In genomic region chr4:189838821-189839497, GRCh38 we compare ENCODE assay signal across 17 cellular contexts.
DNase-seq lines count a peak whose midpoint lies in the region; ATAC-seq and TF ChIP-seq lines count a peak whose summit lies in the region.
"Had no signal": no experiment of that assay in that cellular context is flagged by ENCODE, and none has a peak within 500 bp of the region (broad histone marks: within the 10 kb centered on the region; RNA-seq: fewer than 3 reads in every experiment).

No MANE protein-coding gene starts in this region.

- TF ChIP-seq CTCF in left ventricle myocardium inferior (IDR thresholded peaks at IDR 0.05; ENCODE audit: borderline replicate concordance) (no peak), Caco-2 (IDR thresholded peaks at IDR 0.05; ENCODE audit: insufficient read depth in 1 of 2, low read depth in 1 of 2, low read length in 1 of 2, severe bottlenecking in 1 of 2, unreplicated experiment in 1 of 2) (no peak), Peyer's patch (IDR thresholded peaks at IDR 0.05) (no peak)

- H3K27ac ChIP-seq in CD8-positive, alpha-beta memory T cell (ENCODE audit: low read depth, low read length), result peak overlapping the region; percentile 38
- H3K27ac ChIP-seq in left ventricle myocardium inferior (replicated peaks), result peak overlapping the region; percentile 90
- H3K27ac ChIP-seq in Peyer's patch, result no peak overlapping the region
- H3K27ac ChIP-seq: BLaER1 had no signal

- no peak for TF ChIP-seq POLR2A in Peyer's patch (IDR thresholded peaks at IDR 0.05)

- no peaks in the 10 kb centered on the region for H3K27me3 Mint-ChIP-seq in CD8-positive, alpha-beta memory T cell
- H3K27me3 Mint-ChIP-seq in Caco-2 (ENCODE audit: insufficient read depth, unreplicated experiment), result peaks cover 11% of the 10 kb centered on the region

- no TSS peak for BruUV-seq in Caco-2 (replicated peaks; lab: Mats Ljungman, UMichigan)

- in situ Hi-C loops in ACHN (cut with HindIII; ENCODE audit: low pct_ligation_motif_present, low pct_unique_long_range_greater_than_20kb, low sequenced_read_pairs), result no loop called here

- POLR2A ChIA-PET in CD8-positive, alpha-beta memory T cell (lab: Charles Lee), result no interaction called here
- POLR2A ChIA-PET in Caco-2 (lab: Charles Lee), result no interaction called here

- H3K4me3 ChIP-seq in CD8-positive, alpha-beta memory T cell (ENCODE audit: low read length), result no peak overlapping the region
- peak overlapping the region; percentile 46 for H3K4me3 ChIP-seq in left ventricle myocardium inferior
- no peak overlapping the region for H3K4me3 ChIP-seq in Caco-2 (ENCODE audit: low read depth, low read length)
- no peak overlapping the region for H3K4me3 ChIP-seq in Peyer's patch
- H3K4me3 ChIP-seq: BLaER1, GM12878 had no signal

- no peaks in the 10 kb centered on the region for H3K4me1 ChIP-seq in CD8-positive, alpha-beta memory T cell (ENCODE audit: insufficient read depth, low read length)
- H3K4me1 ChIP-seq in left ventricle myocardium inferior (peaks cover 9% of the 10 kb centered on the region), Caco-2 (no peaks in the 10 kb centered on the region), Peyer's patch (no peaks in the 10 kb centered on the region)
- H3K4me1 ChIP-seq: BLaER1 had no signal

- H3K4me1 Mint-ChIP-seq in CD8-positive, alpha-beta memory T cell, result no peaks in the 10 kb centered on the region
- no peaks in the 10 kb centered on the region for H3K4me1 Mint-ChIP-seq in Caco-2 (ENCODE audit: low read depth, unreplicated experiment)
- H3K4me1 Mint-ChIP-seq: CD14-positive monocyte; CD4-positive, alpha-beta memory T cell; H9 had no signal

- H3K9me3 ChIP-seq in CD8-positive, alpha-beta memory T cell (ENCODE audit: low read length), result no peaks in the 10 kb centered on the region
- H3K9me3 ChIP-seq in left ventricle myocardium inferior (replicated peaks), result no peaks in the 10 kb centered on the region
- H3K9me3 ChIP-seq in Caco-2, result no peaks in the 10 kb centered on the region
- H3K9me3 ChIP-seq in Peyer's patch, result no peaks in the 10 kb centered on the region
- H3K9me3 ChIP-seq: BLaER1 had no signal

- no peak overlapping the region for H3K4me3 Mint-ChIP-seq in CD8-positive, alpha-beta memory T cell
- no peak overlapping the region for H3K4me3 Mint-ChIP-seq in Caco-2 (ENCODE audit: unreplicated experiment)
- H3K4me3 Mint-ChIP-seq: CD14-positive monocyte; CD4-positive, alpha-beta memory T cell; H9 had no signal

- CTCF ChIA-PET in CD8-positive, alpha-beta memory T cell (lab: Charles Lee), result no interaction called here
- CTCF ChIA-PET in Caco-2 (lab: Charles Lee), result no interaction called here

- H3K36me3 ChIP-seq in CD8-positive, alpha-beta memory T cell (ENCODE audit: insufficient read depth, low read length), result no peaks in the 10 kb centered on the region
- H3K36me3 ChIP-seq in left ventricle myocardium inferior, result no peaks in the 10 kb centered on the region
- H3K36me3 ChIP-seq in Caco-2 (ENCODE audit: control insufficient read depth, insufficient read depth, low read length), result no peaks in the 10 kb centered on the region
- no peaks in the 10 kb centered on the region for H3K36me3 ChIP-seq in Peyer's patch
- H3K36me3 ChIP-seq: BLaER1 had no signal

- no peak for DNase-seq in CD8-positive, alpha-beta memory T cell
- no peak for DNase-seq in Right ventricle myocardium superior
- no peak for DNase-seq in left ventricle myocardium inferior
- DNase-seq in left kidney (ENCODE audit: low read depth, low spot score), result peak; percentile 32
- DNase-seq in AML-193 (lab: John Stamatoyannopoulos, UW), result no peak
- no peak for DNase-seq in Caco-2
- no peak for DNase-seq in ACHN
- DNase-seq in Peyer's patch, result no peak
- DNase-seq: CD4-positive, alpha-beta memory T cell; DMS 273 treated with DMSO at 0.1 percent for 48 hours; DMS53; DND-41; EL; H9 had no signal

- intact Hi-C loops in Right ventricle myocardium superior (cut with DNase I), result no loop called here
- intact Hi-C loops in left ventricle myocardium inferior (cut with micrococcal nuclease), result no loop called here
- intact Hi-C loops in Caco-2 (cut with micrococcal nuclease; ENCODE audit: unreplicated experiment), result no loop called here

- no peaks in the 10 kb centered on the region for H3K9me3 Mint-ChIP-seq in CD8-positive, alpha-beta memory T cell
- no peaks in the 10 kb centered on the region for H3K9me3 Mint-ChIP-seq in Caco-2 (ENCODE audit: unreplicated experiment)

- H3K36me3 Mint-ChIP-seq in CD8-positive, alpha-beta memory T cell, result no peaks in the 10 kb centered on the region
- no peaks in the 10 kb centered on the region for H3K36me3 Mint-ChIP-seq in Caco-2 (ENCODE audit: insufficient read depth, unreplicated experiment)
- H3K36me3 Mint-ChIP-seq: CD14-positive monocyte; CD4-positive, alpha-beta memory T cell had no signal

- no peaks in the 10 kb centered on the region for H3K27me3 ChIP-seq in CD8-positive, alpha-beta memory T cell (ENCODE audit: insufficient read depth, low read length, poor library complexity, severe bottlenecking)
- H3K27me3 ChIP-seq in left ventricle myocardium inferior (ENCODE audit: low read depth), result no peaks in the 10 kb centered on the region
- H3K27me3 ChIP-seq in Caco-2 (replicated peaks; ENCODE audit: control insufficient read depth, insufficient read depth, low read length), result no peaks in the 10 kb centered on the region
- H3K27me3 ChIP-seq in Peyer's patch, result no peaks in the 10 kb centered on the region
- H3K27me3 ChIP-seq: BLaER1 had no signal

- no peak overlapping the region for H3K27ac Mint-ChIP-seq in CD8-positive, alpha-beta memory T cell
- no peak overlapping the region for H3K27ac Mint-ChIP-seq in Caco-2 (ENCODE audit: unreplicated experiment)
- H3K27ac Mint-ChIP-seq: CD14-positive monocyte; CD4-positive, alpha-beta memory T cell; H9 had no signal

- ATAC-seq in Right ventricle myocardium superior (ENCODE audit: poor library complexity), result peak; percentile 92
- ATAC-seq: GM12878 had no signal

Comparison
In these comparisons a context has a peak if more than half of its experiments do, and no peak if none do; other contexts are left out.
1. H3K27ac ChIP-seq: peak in CD8-positive, alpha-beta memory T cell (single experiment) and left ventricle myocardium inferior (single experiment); none in Peyer's patch (0 of 4).